In the genomic region with DNA sequence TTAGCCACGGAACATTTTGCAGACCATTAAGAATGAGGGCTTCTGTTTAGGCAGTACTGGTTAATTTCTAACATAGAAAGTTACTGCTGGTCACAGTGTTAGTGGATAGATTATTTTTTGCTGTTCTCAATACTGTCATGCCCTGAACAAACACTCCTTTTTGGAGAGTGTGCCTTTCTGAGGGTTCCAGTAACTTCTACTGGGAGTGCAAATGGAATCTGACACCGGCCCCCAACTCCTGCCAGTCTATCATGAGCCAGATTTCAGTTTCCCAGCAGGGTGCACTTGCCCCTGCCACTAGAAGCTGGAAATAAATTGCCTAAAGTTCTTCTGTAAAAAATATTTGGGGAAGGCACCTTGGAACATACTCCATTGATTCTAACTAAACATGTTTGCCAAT, we compare ENCODE assay signal across 14 cellular contexts.
"Had no signal": no experiment of that assay in that cellular context is flagged by ENCODE, and none has a peak within 500 bp of the region (broad histone marks: within the 10 kb centered on the region; RNA-seq: fewer than 3 reads in every experiment).

No MANE protein-coding gene starts in this region.

- ATAC-seq: left cardiac atrium; natural killer cell treated with Interleukin-12 subunit alpha and Interleukin-12 subunit beta and Interleukin-15 and Interleukin-18, amount 100 ng/mL, for 72 hours had no signal

- H3K4me1 ChIP-seq: testis, uterus had no signal

- H3K9me3 ChIP-seq: testis, uterus had no signal

- H3K4me3 Mint-ChIP-seq: activated CD4-positive, alpha-beta T cell treated with anti-CD3 and anti-CD28 coated beads, Interleukin-2, amount 10 ng/mL, durations not matched to agents 7 days and 5 days; activated naive CD4-positive, alpha-beta T cell treated with anti-CD3 and anti-CD28 coated beads for 36 hours; natural killer cell treated with Interleukin-12 subunit alpha and Interleukin-12 subunit beta and Interleukin-15 and Interleukin-18, amount 100 ng/mL, for 72 hours; stimulated activated naive CD8-positive, alpha-beta T cell treated with anti-CD3 and anti-CD28 coated beads, Interleukin-15, Interleukin-2, amounts not matched to agents 100 ng/mL and 50 ng/mL, for 24 hours had no signal

- H3K27ac Mint-ChIP-seq: activated CD4-positive, alpha-beta T cell treated with anti-CD3 and anti-CD28 coated beads, Interleukin-2, amount 10 ng/mL, durations not matched to agents 7 days and 5 days; activated naive CD4-positive, alpha-beta T cell treated with anti-CD3 and anti-CD28 coated beads for 36 hours; natural killer cell treated with Interleukin-12 subunit alpha and Interleukin-12 subunit beta and Interleukin-15 and Interleukin-18, amount 100 ng/mL, for 72 hours; stimulated activated naive CD8-positive, alpha-beta T cell treated with anti-CD3 and anti-CD28 coated beads, Interleukin-15, Interleukin-2, amounts not matched to agents 100 ng/mL and 50 ng/mL, for 24 hours had no signal

- H3K36me3 Mint-ChIP-seq: natural killer cell treated with Interleukin-12 subunit alpha and Interleukin-12 subunit beta and Interleukin-15 and Interleukin-18, amount 100 ng/mL, for 72 hours had no signal

- H3K27ac ChIP-seq: coronary artery, testis, uterus had no signal

- H3K36me3 ChIP-seq: uterus had no signal

- H3K9me3 Mint-ChIP-seq: activated CD4-positive, alpha-beta T cell treated with anti-CD3 and anti-CD28 coated beads, Interleukin-2, amount 10 ng/mL, durations not matched to agents 7 days and 5 days; activated naive CD4-positive, alpha-beta T cell treated with anti-CD3 and anti-CD28 coated beads for 36 hours; natural killer cell treated with Interleukin-12 subunit alpha and Interleukin-12 subunit beta and Interleukin-15 and Interleukin-18, amount 100 ng/mL, for 72 hours; stimulated activated naive CD8-positive, alpha-beta T cell treated with anti-CD3 and anti-CD28 coated beads, Interleukin-15, Interleukin-2, amounts not matched to agents 100 ng/mL and 50 ng/mL, for 24 hours had no signal

- H3K27me3 ChIP-seq: testis had no signal

- DNase-seq: activated CD4-positive, alpha-beta T cell treated with anti-CD3 and anti-CD28 coated beads, Interleukin-2, amount 10 ng/mL, durations not matched to agents 7 days and 5 days; activated CD8-positive, alpha-beta memory T cell treated with anti-CD3 and anti-CD28 coated beads for 24 hours; activated naive CD4-positive, alpha-beta T cell treated with anti-CD3 and anti-CD28 coated beads for 36 hours; caudate nucleus; effector CD4-positive, alpha-beta T cell; left cardiac atrium; stimulated activated CD4-positive, alpha-beta T cell treated with anti-CD3 and anti-CD28 coated beads, Interleukin-15, amount 100 ng/mL, for 24 hours; stimulated activated CD4-positive, alpha-beta T cell treated with anti-CD3 and anti-CD28 coated beads, Interleukin-4, amount 100 ng/mL, for 24 hours; T-helper 1 cell; testis; uterus had no signal

- H3K27me3 Mint-ChIP-seq: activated CD4-positive, alpha-beta T cell treated with anti-CD3 and anti-CD28 coated beads, Interleukin-2, amount 10 ng/mL, durations not matched to agents 7 days and 5 days; stimulated activated naive CD8-positive, alpha-beta T cell treated with anti-CD3 and anti-CD28 coated beads, Interleukin-15, Interleukin-2, amounts not matched to agents 100 ng/mL and 50 ng/mL, for 24 hours had no signal

- H3K4me3 ChIP-seq: coronary artery, testis, uterus had no signal

- H3K4me1 Mint-ChIP-seq: activated CD4-positive, alpha-beta T cell treated with anti-CD3 and anti-CD28 coated beads, Interleukin-2, amount 10 ng/mL, durations not matched to agents 7 days and 5 days had no signal
